ENCODE assay signal across 12 cellular contexts in the genomic region with DNA sequence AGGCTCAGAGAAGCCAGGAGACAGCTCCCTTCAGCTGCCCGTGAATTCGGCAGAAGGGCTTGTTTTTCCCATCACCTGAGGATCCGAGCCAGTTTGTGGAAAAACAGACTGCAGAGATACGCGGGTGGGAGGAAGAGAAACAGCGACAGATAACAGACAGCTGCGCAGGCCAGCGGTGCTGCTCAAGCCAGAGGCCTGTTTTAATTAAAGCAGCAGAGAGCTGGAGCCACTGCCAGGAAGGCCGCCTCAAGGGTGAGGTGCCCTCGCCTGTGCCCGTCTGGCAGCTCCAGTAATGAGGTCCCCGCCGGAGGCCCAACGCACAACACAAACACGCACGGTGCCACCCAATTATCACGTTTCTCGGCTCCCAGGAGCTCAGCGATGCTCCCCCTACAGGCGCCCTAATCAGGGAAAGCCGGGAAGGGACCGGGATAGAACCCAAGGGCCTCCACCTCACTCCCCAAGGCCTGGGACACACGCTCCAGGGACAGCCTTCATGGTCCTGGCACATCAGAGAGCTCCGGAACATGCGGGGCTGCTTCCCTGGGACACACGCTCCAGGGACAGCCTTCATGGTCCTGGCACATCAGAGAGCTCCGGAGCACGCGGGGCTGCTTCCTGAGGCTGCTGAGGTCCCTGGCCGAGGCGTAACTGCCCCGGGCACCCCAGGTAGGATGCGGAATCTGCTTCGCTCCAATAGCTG.
DNase-seq lines count a peak whose midpoint lies in the region; ATAC-seq and TF ChIP-seq lines count a peak whose summit lies in the region.
"Had no signal": no experiment of that assay in that cellular context is flagged by ENCODE, and none has a peak within 500 bp of the region (broad histone marks: within the 10 kb centered on the region; RNA-seq: fewer than 3 reads in every experiment).

No MANE protein-coding gene starts in this region.

- no peak for TF ChIP-seq CTCF in breast epithelium (IDR thresholded peaks at IDR 0.05)
- no peak for TF ChIP-seq CTCF in MCF 10A (IDR thresholded peaks at IDR 0.05; ENCODE audit: unreplicated experiment)
- TF ChIP-seq CTCF in gastroesophageal sphincter (IDR thresholded peaks at IDR 0.05) = peak in 3 of 4 experiments; percentile 31 to 49 (median 32)
- TF ChIP-seq CTCF in vagina (IDR thresholded peaks at IDR 0.05) = no peak

- no peak for TF ChIP-seq POLR2A in breast epithelium (IDR thresholded peaks at IDR 0.05)
- TF ChIP-seq POLR2A in gastroesophageal sphincter (IDR thresholded peaks at IDR 0.05) = no peak
- TF ChIP-seq POLR2A in vagina (IDR thresholded peaks at IDR 0.05) = no peak

- H3K4me3 ChIP-seq in breast epithelium = peak overlapping the region in 1 of 3 donors; percentile 4
- H3K4me3 ChIP-seq in gastroesophageal sphincter = peak overlapping the region in 1 of 2 donors; percentile 20
- no peak overlapping the region for H3K4me3 ChIP-seq in vagina

- intact Hi-C loops in breast epithelium (cut with DNase I; ENCODE audit: low total_unique reads) = loop anchor here (1.0 kb wide), 1 partner anchor 17 kb away; no protein-coding TSS in a partner anchor
- intact Hi-C loops in MCF 10A (cut with micrococcal nuclease) = no loop called here
- intact Hi-C loops in vagina (cut with DNase I) = no loop called here

- TF ChIP-seq EP300 in gastroesophageal sphincter (IDR thresholded peaks at IDR 0.05) = no peak

- no peak for DNase-seq in breast epithelium (ENCODE audit: low spot score in 2 of 2)
- DNase-seq in MCF 10A (ENCODE audit: unreplicated experiment) = no peak
- DNase-seq in middle frontal gyrus (ENCODE audit: extremely low spot score, low spot score) = peak; percentile 5
- no peak for DNase-seq in vagina (ENCODE audit: extremely low spot score in 2 of 2)
- DNase-seq in NAMALWA (ENCODE audit: low spot score) = no peak
- DNase-seq in AML-193 (lab: John Stamatoyannopoulos, UW) = no peak
- DNase-seq: activated CD4-positive, alpha-beta T cell treated with anti-CD3 and anti-CD28 coated beads, Interleukin-2, amount 50 U/mL, for 1 hour; activated naive CD8-positive, alpha-beta T cell treated with anti-CD3 and anti-CD28 coated beads, Interleukin-2, amount 50 U/mL, for 24 hours; NCI-H1092 had no signal

- H3K27me3 ChIP-seq in breast epithelium (no peaks in the 10 kb centered on the region), gastroesophageal sphincter (no peaks in the 10 kb centered on the region), vagina (no peaks in the 10 kb centered on the region)

- 22% methylated on average over 10 of the region's 34 CpGs; no CpG with 5 or more reads in 1 of the 2 donors for WGBS in gastroesophageal sphincter (ENCODE audit: low coverage in 1 of 2), 2 donors

- POLR2A ChIA-PET in MCF 10A (lab: Yijun Ruan, JAX) = interaction anchor here (0.7 kb wide), 1 partner anchor 554 kb away, joined by 3 read pairs; no protein-coding TSS in a partner anchor

- H3K36me3 ChIP-seq in breast epithelium (no peaks in the 10 kb centered on the region), gastroesophageal sphincter (no peaks in the 10 kb centered on the region), vagina (no peaks in the 10 kb centered on the region)

- no TSS peak for BruUV-seq in MCF 10A (replicated peaks; lab: Mats Ljungman, UMichigan)

- H3K27ac Mint-ChIP-seq in MCF 10A (ENCODE audit: low read depth, unreplicated experiment) = no peak overlapping the region
- H3K27ac Mint-ChIP-seq: activated naive CD8-positive, alpha-beta T cell treated with anti-CD3 and anti-CD28 coated beads, Interleukin-2, amount 50 U/mL, for 24 hours; progenitor cell of endocrine pancreas had no signal

- no peaks in the 10 kb centered on the region for H3K9me3 Mint-ChIP-seq in MCF 10A (ENCODE audit: unreplicated experiment)

- H3K27ac ChIP-seq in breast epithelium = peak overlapping the region; percentile 42 to 83
- H3K27ac ChIP-seq in gastroesophageal sphincter = peak overlapping the region; percentile 21 to 88 (median 83)
- peak overlapping the region; percentile 83 for H3K27ac ChIP-seq in vagina

- no peak overlapping the region for H3K4me3 Mint-ChIP-seq in MCF 10A (ENCODE audit: unreplicated experiment)
- H3K4me3 Mint-ChIP-seq: activated naive CD8-positive, alpha-beta T cell treated with anti-CD3 and anti-CD28 coated beads, Interleukin-2, amount 50 U/mL, for 24 hours had no signal

- H3K9me3 ChIP-seq in breast epithelium (no peaks in the 10 kb centered on the region), gastroesophageal sphincter (no peaks in the 10 kb centered on the region), vagina (no peaks in the 10 kb centered on the region)

- H3K4me1 Mint-ChIP-seq in MCF 10A (ENCODE audit: insufficient read depth, unreplicated experiment) = no peaks in the 10 kb centered on the region

- H3K36me3 Mint-ChIP-seq in MCF 10A (ENCODE audit: insufficient read depth, unreplicated experiment) = peaks cover 11% of the 10 kb centered on the region

- ATAC-seq in gastroesophageal sphincter = peak; percentile 29
- no peak for ATAC-seq in GM18519 (IDR thresholded peaks at IDR 0.05; ENCODE audit: low FRiP score, unreplicated experiment)
- ATAC-seq: activated naive CD8-positive, alpha-beta T cell treated with anti-CD3 and anti-CD28 coated beads, Interleukin-2, amount 50 U/mL, for 24 hours had no signal

- CTCF ChIA-PET in MCF 10A (lab: Yijun Ruan, JAX) = no interaction called here

- no peaks in the 10 kb centered on the region for H3K4me1 ChIP-seq in breast epithelium
- peaks cover 0 to 63% (median 45%) of the 10 kb centered on the region in 3 donors for H3K4me1 ChIP-seq in gastroesophageal sphincter
- peaks cover 44% of the 10 kb centered on the region for H3K4me1 ChIP-seq in vagina

- H3K27me3 Mint-ChIP-seq in MCF 10A (ENCODE audit: insufficient read depth, unreplicated experiment) = no peaks in the 10 kb centered on the region
- H3K27me3 Mint-ChIP-seq: activated naive CD8-positive, alpha-beta T cell treated with anti-CD3 and anti-CD28 coated beads, Interleukin-2, amount 50 U/mL, for 24 hours; progenitor cell of endocrine pancreas had no signal

Comparison
In these comparisons a context has a peak if more than half of its experiments do, and no peak if none do; other contexts are left out.
1. CTCF ChIP-seq: peak in gastroesophageal sphincter (3 of 4); none in breast epithelium (0 of 3), MCF 10A (single experiment) and vagina (0 of 3).
2. Peak in every context shown above with its lines, with median percentiles within 50 percentile points of each other: H3K27ac ChIP-seq.